ENCODE assay signal across 8 cellular contexts in the genomic region with DNA sequence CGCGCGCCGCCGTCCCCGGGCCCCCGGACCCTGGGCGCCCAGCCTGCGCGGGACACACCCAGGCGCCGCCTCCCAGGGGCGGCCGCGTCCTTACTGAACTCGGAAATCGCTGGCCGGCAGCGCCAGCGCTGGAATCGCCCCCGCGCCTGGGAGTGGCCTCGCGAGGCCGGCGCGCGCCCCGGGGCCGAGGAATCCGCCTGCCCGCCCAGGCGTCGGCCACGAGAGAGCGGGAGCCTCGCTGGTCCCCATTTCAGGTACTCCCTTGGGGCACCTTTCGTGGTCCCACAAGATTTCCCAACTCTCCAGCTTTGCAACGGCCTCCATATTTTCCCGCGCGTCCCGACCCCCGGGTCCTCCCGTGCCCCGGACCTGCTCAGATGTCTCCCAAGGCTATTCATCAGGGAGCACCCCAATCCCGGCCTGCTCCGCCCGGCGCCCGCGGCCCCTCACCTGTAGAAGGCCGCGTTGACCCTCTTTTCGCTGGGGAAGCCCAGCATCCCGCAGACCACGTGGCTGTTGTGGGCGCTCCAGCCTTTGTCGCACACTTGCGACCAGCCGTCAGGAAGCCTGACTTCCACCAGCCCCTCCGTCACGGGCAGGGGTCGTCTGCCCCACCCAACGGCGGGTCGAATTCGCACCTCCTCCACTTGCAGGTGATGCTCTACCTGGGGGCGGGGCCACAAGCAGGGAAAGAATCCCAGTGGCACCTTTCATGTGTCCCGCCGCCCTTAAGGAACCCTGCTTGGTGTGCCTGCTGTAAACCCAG. TPM values are rescaled to one million over a fixed set of nuclear protein-coding genes. Genes with fewer than 3 reads are reported as not detected.
A peak's percentile ranks its signal among the peaks of the same experiment; 100 is the strongest.
DNase-seq lines count a peak whose midpoint lies in the region; ATAC-seq and TF ChIP-seq lines count a peak whose summit lies in the region.

No MANE protein-coding gene starts in this region.

- no peaks in the 10 kb centered on the region for H3K36me3 Mint-ChIP-seq in type B pancreatic cell

- H3K27ac ChIP-seq in dorsolateral prefrontal cortex: peak overlapping the region in 13 of 59 donors; percentile 3 to 69 (median 51)

- TF ChIP-seq CTCF in dorsolateral prefrontal cortex (IDR thresholded peaks at IDR 0.05 in 54 of 56, conservative IDR thresholded peaks at IDR 0.05 in 2 of 56; ENCODE audit: low read depth in 1 of 56, partially characterized antibody in 56 of 56): peak in 2 of 56 donors; percentile 10 to 15
- no peak for TF ChIP-seq CTCF in type B pancreatic cell (conservative IDR thresholded peaks at IDR 0.05)

- H3K27ac Mint-ChIP-seq in type B pancreatic cell: peak overlapping the region; percentile 69

- H3K4me3 ChIP-seq in dorsolateral prefrontal cortex: peak overlapping the region; percentile 39 to 77 (median 63)

- H3K27me3 Mint-ChIP-seq in type B pancreatic cell: peaks cover 30% of the 10 kb centered on the region

- no peaks in the 10 kb centered on the region for H3K9me3 Mint-ChIP-seq in type B pancreatic cell

- peak overlapping the region; percentile 83 for H3K4me3 Mint-ChIP-seq in type B pancreatic cell

- H3K27me3 ChIP-seq in dorsolateral prefrontal cortex: peaks cover 0 to 14% (median 0%) of the 10 kb centered on the region in 45 donors

- peak; percentile 44 for ATAC-seq in HG02759 (IDR thresholded peaks at IDR 0.05; ENCODE audit: unreplicated experiment)

- peak; percentile 92 for DNase-seq in DMS 273 (lab: John Stamatoyannopoulos, UW; ENCODE audit: unreplicated experiment)
- DNase-seq in DMS 273 treated with DMSO at 0.1 percent for 48 hours (lab: John Stamatoyannopoulos, UW): no peak
- DNase-seq in RPMI8226: peak; percentile 58
- peak in 3 of 10 donors; percentile 15 to 58 (median 28) for DNase-seq in dorsolateral prefrontal cortex
- DNase-seq in lung microvascular endothelial cell (ENCODE audit: low read depth in 2 of 2): peak; percentile 36 to 49
- DNase-seq in type B pancreatic cell (ENCODE audit: extremely low spot score, unreplicated experiment): no peak
- DNase-seq in NK-92 (lab: John Stamatoyannopoulos, UW; ENCODE audit: unreplicated experiment): no peak

- peaks cover 20% of the 10 kb centered on the region for H3K4me1 Mint-ChIP-seq in type B pancreatic cell (ENCODE audit: unreplicated experiment)

- intact Hi-C loops in dorsolateral prefrontal cortex (cut with DNase I): no loop called here

RNA-seq across cellular contexts. Expression of gene LOXL3, which starts 4.6 kb away (rescaled TPM):
- total RNA-seq in dorsolateral prefrontal cortex (10 to 100 TPM in 8 of 120 experiments, 1 to 10 TPM in 112; 2.3 to 17.4 (median 6.7) TPM), lung microvascular endothelial cell (0.65 and 1.2 TPM in 2 replicates), type B pancreatic cell (ENCODE audit: low replicate concordance) (3.4 and 23.8 TPM in 2 replicates)

RNA-seq across cellular contexts. Expression of gene DOK1, which starts 5.4 kb away (rescaled TPM):
- total RNA-seq in dorsolateral prefrontal cortex (10 to 100 TPM in 24 of 120 experiments, 1 to 10 TPM in 96; 3.4 to 17.7 (median 7.3) TPM), lung microvascular endothelial cell (19.0 and 22.0 TPM in 2 replicates), type B pancreatic cell (ENCODE audit: low replicate concordance) (5.4 and 9.9 TPM in 2 replicates)

RNA-seq across cellular contexts. Expression of gene HTRA2, which starts 19.4 kb away (rescaled TPM):
- total RNA-seq in dorsolateral prefrontal cortex (10 to 100 TPM; 25.1 to 46.4 (median 34.3) TPM), lung microvascular endothelial cell (35.3 and 38.1 TPM in 2 replicates), type B pancreatic cell (ENCODE audit: low replicate concordance) (30.7 and 42.7 TPM in 2 replicates)

RNA-seq across cellular contexts. Expression of gene AUP1, which starts 19.6 kb away (rescaled TPM):
- total RNA-seq in dorsolateral prefrontal cortex (100 to 1,000 TPM in 1 of 120 experiments, 10 to 100 TPM in 119; 47.3 to 106 (median 69.1) TPM), lung microvascular endothelial cell (70.2 and 138 TPM in 2 replicates), type B pancreatic cell (ENCODE audit: low replicate concordance) (111 and 122 TPM in 2 replicates)

RNA-seq across cellular contexts. Expression of gene DQX1, which starts 23.1 kb away (rescaled TPM):
- 1 to 10 TPM in 61 of 120 experiments, under 1 TPM in 55, not detected in 4; 0.20 to 3.8 (median 1.0) TPM for total RNA-seq in dorsolateral prefrontal cortex
- total RNA-seq in lung microvascular endothelial cell: not detected in 2 replicates
- total RNA-seq in type B pancreatic cell (ENCODE audit: low replicate concordance): 1.4 and 3.2 TPM in 2 replicates

Comparison
In these comparisons a context has a peak if more than half of its experiments do, and no peak if none do; other contexts are left out.
1. DNase-seq: peak in DMS 273 (single experiment), RPMI8226 (single experiment) and lung microvascular endothelial cell (2 of 2); none in DMS 273 treated with DMSO at 0.1 percent for 48 hours (single experiment), type B pancreatic cell (single experiment) and NK-92 (single experiment).